Comparison of ENCODE assay signal across 18 cellular contexts in genomic region chr11:27642954-27643353, GRCh38. TPM values are rescaled to one million over a fixed set of nuclear protein-coding genes. Genes with fewer than 3 reads are reported as not detected.
"Had no signal": no experiment of that assay in that cellular context is flagged by ENCODE, and none has a peak within 500 bp of the region (broad histone marks: within the 10 kb centered on the region; RNA-seq: fewer than 3 reads in every experiment).

No MANE protein-coding gene starts in this region.

- H2AFZ ChIP-seq: hepatocyte had no signal

- H3K27me3 Mint-ChIP-seq: activated CD8-positive, alpha-beta memory T cell treated with anti-CD3 and anti-CD28 coated beads, Interleukin-2, amount 10 ng/mL, durations not matched to agents 7 days and 5 days; activated naive CD8-positive, alpha-beta T cell; naive thymus-derived CD8-positive, alpha-beta T cell had no signal

- H3K27me3 ChIP-seq: colonic mucosa, gastroesophageal sphincter, hepatocyte, right atrium auricular region, uterus had no signal

- H3K4me1 Mint-ChIP-seq: activated CD8-positive, alpha-beta memory T cell treated with anti-CD3 and anti-CD28 coated beads, Interleukin-2, amount 10 ng/mL, durations not matched to agents 7 days and 5 days; naive thymus-derived CD8-positive, alpha-beta T cell had no signal

- H3K36me3 Mint-ChIP-seq: activated CD8-positive, alpha-beta memory T cell treated with anti-CD3 and anti-CD28 coated beads, Interleukin-2, amount 10 ng/mL, durations not matched to agents 7 days and 5 days had no signal

- H3K4me3 Mint-ChIP-seq: activated CD8-positive, alpha-beta memory T cell treated with anti-CD3 and anti-CD28 coated beads, Interleukin-2, amount 10 ng/mL, durations not matched to agents 7 days and 5 days; activated naive CD8-positive, alpha-beta T cell; activated T-cell treated with anti-CD3 and anti-CD28 coated beads, Interleukin-2, amount 50 U/mL, for 4 hours; naive thymus-derived CD8-positive, alpha-beta T cell had no signal

- H3K27ac Mint-ChIP-seq: activated CD8-positive, alpha-beta memory T cell treated with anti-CD3 and anti-CD28 coated beads, Interleukin-2, amount 10 ng/mL, durations not matched to agents 7 days and 5 days; activated naive CD8-positive, alpha-beta T cell; naive thymus-derived CD8-positive, alpha-beta T cell had no signal

- H3K27ac ChIP-seq: colonic mucosa, gastroesophageal sphincter, hepatocyte, right atrium auricular region, uterus had no signal

- ATAC-seq: activated CD8-positive, alpha-beta memory T cell treated with anti-CD3 and anti-CD28 coated beads, Interleukin-2, amount 10 ng/mL, durations not matched to agents 7 days and 5 days; activated T-cell treated with anti-CD3 and anti-CD28 coated beads, Interleukin-2, amount 50 U/mL, for 4 hours; gastroesophageal sphincter; left colon; mucosa of descending colon; naive thymus-derived CD8-positive, alpha-beta T cell had no signal

- H3K4me2 ChIP-seq: hepatocyte had no signal

- H3K9me3 ChIP-seq: colonic mucosa, gastroesophageal sphincter, mucosa of descending colon, right atrium auricular region, uterus had no signal

- DNase-seq: activated CD4-positive, alpha-beta T cell treated with anti-CD3 and anti-CD28 coated beads for 1 hour; activated CD4-positive, alpha-beta T cell treated with anti-CD3 and anti-CD28 coated beads, Interleukin-2, amount 50 U/mL, for 48 hours; activated CD8-positive, alpha-beta memory T cell treated with anti-CD3 and anti-CD28 coated beads, Interleukin-2, amount 10 ng/mL, durations not matched to agents 7 days and 5 days; activated effector memory CD4-positive, alpha-beta T cell treated with anti-CD3 and anti-CD28 coated beads, Interleukin-2, amount 50 U/mL, for 16 hours; activated T-cell treated with anti-CD3 and anti-CD28 coated beads, Interleukin-2, amount 50 U/mL, for 4 hours; amygdala; colonic mucosa; left colon; mucosa of descending colon; naive thymus-derived CD8-positive, alpha-beta T cell; posterior cingulate gyrus; small intestine; T-helper 9 cell; uterus had no signal

- H3K79me2 ChIP-seq: hepatocyte had no signal

- H3K36me3 ChIP-seq: colonic mucosa, right atrium auricular region, uterus had no signal

- H3K4me3 ChIP-seq: colonic mucosa, gastroesophageal sphincter, hepatocyte, mucosa of descending colon, right atrium auricular region, uterus had no signal

- H3K9me3 Mint-ChIP-seq: activated T-cell treated with anti-CD3 and anti-CD28 coated beads, Interleukin-2, amount 50 U/mL, for 4 hours had no signal

- H3K4me1 ChIP-seq: colonic mucosa, gastroesophageal sphincter, right atrium auricular region, uterus had no signal

RNA-seq across cellular contexts. Expression of gene BDNF, which starts 57.3 kb away (rescaled TPM):
- total RNA-seq: activated CD8-positive, alpha-beta memory T cell treated with anti-CD3 and anti-CD28 coated beads, Interleukin-2, amount 10 ng/mL, durations not matched to agents 7 days and 5 days; naive thymus-derived CD8-positive, alpha-beta T cell had no signal
